In the genomic region with DNA sequence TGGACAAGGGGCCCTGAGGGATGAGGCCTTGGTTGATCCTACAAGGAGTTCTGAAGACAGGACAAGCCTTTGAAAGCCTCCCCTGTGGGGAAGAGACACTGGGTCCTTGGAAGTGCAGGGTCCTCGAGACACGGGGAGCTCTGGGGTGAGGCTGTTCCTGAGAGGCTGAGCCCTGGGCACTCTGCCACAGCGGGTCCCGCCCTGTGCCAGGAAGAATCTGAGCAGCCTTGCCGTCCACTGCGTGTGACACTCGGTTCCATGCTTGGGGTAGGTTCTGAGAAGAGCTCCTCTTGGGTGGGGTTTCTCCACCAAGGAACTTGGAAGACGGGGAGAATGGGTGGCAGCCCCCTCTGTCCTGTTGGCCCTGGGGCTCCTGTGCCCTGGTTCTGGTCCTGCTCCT, we compare ENCODE assay signal across 29 cellular contexts. TPM values are rescaled to one million over a fixed set of nuclear protein-coding genes. Genes with fewer than 3 reads are reported as not detected.
"Had no signal": no experiment of that assay in that cellular context is flagged by ENCODE, and none has a peak within 500 bp of the region (broad histone marks: within the 10 kb centered on the region; RNA-seq: fewer than 3 reads in every experiment).

No MANE protein-coding gene starts in this region.

- H3K27ac Mint-ChIP-seq: activated CD4-positive, alpha-beta memory T cell treated with anti-CD3 and anti-CD28 coated beads for 36 hours; activated CD4-positive, alpha-beta T cell treated with anti-CD3 and anti-CD28 coated beads for 36 hours; activated CD4-positive, alpha-beta T cell treated with anti-CD3 and anti-CD28 coated beads, Interleukin-2, amount 10 ng/mL, durations not matched to agents 24 days and 14 days; activated naive CD8-positive, alpha-beta T cell; activated T-helper 17 cell treated with anti-CD3 and anti-CD28 coated beads, Interleukin-2, amount 50 U/mL, for 72 hours; dendritic cell treated with granulocyte-macrophage colony-stimulating factor and Interleukin-4, amounts not matched to agents 40 ng/mL and 50 ng/mL, for 4 days had no signal

- H3K4me1 ChIP-seq: esophagus squamous epithelium had no signal

- H3K27ac ChIP-seq: brain microvascular endothelial cell, coronary artery, dorsolateral prefrontal cortex, esophagus squamous epithelium had no signal

- H3K27me3 Mint-ChIP-seq: activated naive CD8-positive, alpha-beta T cell; dendritic cell treated with granulocyte-macrophage colony-stimulating factor and Interleukin-4, amounts not matched to agents 40 ng/mL and 50 ng/mL, for 4 days had no signal

- H3K27me3 ChIP-seq: brain microvascular endothelial cell, esophagus squamous epithelium had no signal

- H3K36me3 ChIP-seq: brain microvascular endothelial cell, esophagus squamous epithelium had no signal

- H3K9me3 Mint-ChIP-seq: activated CD4-positive, alpha-beta T cell treated with anti-CD3 and anti-CD28 coated beads, Interleukin-2, amount 10 ng/mL, durations not matched to agents 24 days and 14 days; central memory CD8-positive, alpha-beta T cell; dendritic cell treated with granulocyte-macrophage colony-stimulating factor and Interleukin-4, amounts not matched to agents 40 ng/mL and 50 ng/mL, for 4 days had no signal

- H3K4me3 Mint-ChIP-seq: activated CD4-positive, alpha-beta memory T cell treated with anti-CD3 and anti-CD28 coated beads for 36 hours; activated CD4-positive, alpha-beta T cell treated with anti-CD3 and anti-CD28 coated beads for 36 hours; activated CD4-positive, alpha-beta T cell treated with anti-CD3 and anti-CD28 coated beads, Interleukin-2, amount 10 ng/mL, durations not matched to agents 24 days and 14 days; activated naive CD8-positive, alpha-beta T cell; activated T-cell treated with anti-CD3 and anti-CD28 coated beads, Interleukin-2, amount 50 U/mL, for 4 hours; activated T-helper 17 cell treated with anti-CD3 and anti-CD28 coated beads, Interleukin-2, amount 50 U/mL, for 72 hours; central memory CD8-positive, alpha-beta T cell; dendritic cell treated with granulocyte-macrophage colony-stimulating factor and Interleukin-4, amounts not matched to agents 40 ng/mL and 50 ng/mL, for 4 days had no signal

- H3K36me3 Mint-ChIP-seq: activated CD4-positive, alpha-beta memory T cell treated with anti-CD3 and anti-CD28 coated beads for 36 hours had no signal

- DNase-seq: activated CD4-positive, alpha-beta memory T cell treated with anti-CD3 and anti-CD28 coated beads for 36 hours; activated CD4-positive, alpha-beta T cell treated with anti-CD3 and anti-CD28 coated beads for 36 hours; activated CD4-positive, alpha-beta T cell treated with anti-CD3 and anti-CD28 coated beads, Interleukin-2, amount 10 ng/mL, durations not matched to agents 24 days and 14 days; activated CD4-positive, CD25-positive, alpha-beta regulatory T cell; activated CD4-positive, CD25-positive, alpha-beta regulatory T cell treated with anti-CD3 and anti-CD28 coated beads, Interleukin-2, amount 50 U/mL, for 72 hours; activated CD8-positive, alpha-beta memory T cell treated with anti-CD3 and anti-CD28 coated beads for 24 hours; activated effector memory CD4-positive, alpha-beta T cell treated with Interleukin-2 at 50 U/mL for 16 hours; activated gamma-delta T cell treated with Interleukin-2 at 50 U/mL for 16 hours; activated naive CD4-positive, alpha-beta T cell treated with anti-CD3 and anti-CD28 coated beads, Interleukin-2, amount 50 U/mL, for 16 hours; activated naive CD4-positive, alpha-beta T cell treated with Interleukin-2 at 50 U/mL for 16 hours; activated T-cell treated with anti-CD3 and anti-CD28 coated beads, Interleukin-2, amount 50 U/mL, for 4 hours; amniotic stem cell; anterior cingulate cortex; brain microvascular endothelial cell; dorsolateral prefrontal cortex; effector memory CD4-positive, alpha-beta T cell; erythroblast; esophagus squamous epithelium; foreskin melanocyte; T-helper 2 cell had no signal

- H3K4me1 Mint-ChIP-seq: activated CD4-positive, alpha-beta T cell treated with anti-CD3 and anti-CD28 coated beads for 36 hours; activated CD4-positive, alpha-beta T cell treated with anti-CD3 and anti-CD28 coated beads, Interleukin-2, amount 10 ng/mL, durations not matched to agents 24 days and 14 days; activated T-helper 17 cell treated with anti-CD3 and anti-CD28 coated beads, Interleukin-2, amount 50 U/mL, for 72 hours had no signal

- H3K4me3 ChIP-seq: coronary artery, dorsolateral prefrontal cortex, esophagus squamous epithelium had no signal

- FAIRE-seq: astrocyte, bronchial epithelial cell had no signal

- ATAC-seq: activated CD4-positive, alpha-beta T cell treated with anti-CD3 and anti-CD28 coated beads for 36 hours; activated T-cell treated with anti-CD3 and anti-CD28 coated beads, Interleukin-2, amount 50 U/mL, for 4 hours; activated T-helper 17 cell treated with anti-CD3 and anti-CD28 coated beads, Interleukin-2, amount 50 U/mL, for 72 hours had no signal

RNA-seq across cellular contexts. Expression of gene SNTG2, which starts 13.9 kb away (rescaled TPM):
- total RNA-seq: activated CD4-positive, alpha-beta T cell treated with anti-CD3 and anti-CD28 coated beads, Interleukin-2, amount 10 ng/mL, durations not matched to agents 24 days and 14 days; bronchial epithelial cell; fibroblast of lung; T-helper 1 cell treated with Interleukin-12 subunit alpha and Interleukin-12 subunit beta and Interleukin-4 antibody, amounts not matched to agents 30 ng/mL and 1 ng/mL, for 36 hours had no signal
